ENCODE assay signal across 35 cellular contexts in the genomic region with DNA sequence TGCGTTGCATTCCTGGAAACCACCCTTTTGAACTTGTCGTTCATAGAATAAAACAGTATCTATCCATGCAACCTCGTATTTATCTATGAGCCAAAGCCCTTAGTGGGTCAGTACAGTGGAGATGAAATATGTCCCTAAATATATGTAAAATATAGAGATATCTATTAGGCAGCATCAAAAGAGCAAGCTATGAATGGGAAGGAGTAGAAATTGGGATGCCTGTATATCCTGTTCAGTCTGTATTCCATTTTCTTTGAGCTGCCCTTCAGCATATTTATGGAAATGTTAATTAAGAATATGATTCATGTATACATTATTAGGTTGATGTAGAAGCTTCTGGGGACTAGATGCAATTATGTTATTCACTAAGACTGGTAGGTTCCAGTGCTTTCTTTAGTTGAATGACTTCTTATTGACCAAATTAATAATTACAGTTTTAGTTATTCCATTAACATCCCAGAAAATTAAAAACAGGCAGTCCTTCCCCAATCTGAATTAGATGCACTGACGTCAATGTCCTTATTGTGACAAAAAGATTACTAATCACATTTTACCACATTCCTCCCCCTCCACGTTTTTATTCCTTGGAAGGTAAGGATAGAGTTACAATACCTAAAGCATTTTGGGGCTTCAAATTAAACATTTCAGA.
"Had no signal": no experiment of that assay in that cellular context is flagged by ENCODE, and none has a peak within 500 bp of the region (broad histone marks: within the 10 kb centered on the region; RNA-seq: fewer than 3 reads in every experiment).

No MANE protein-coding gene starts in this region.

- H3K9me3 ChIP-seq: MG63 had no signal

- H3K27ac ChIP-seq: KMS-11 had no signal

- H3K4me3 ChIP-seq: MG63 had no signal

- DNase-seq: Karpas-422, Kasumi-1, KG1, MG63, MM.1S, MV-4-11, NCI-H1048, NCI-H1092, NCI-H1092 treated with DMSO at 0.1 percent for 48 hours, NCI-H1105, NCI-H1105 treated with DMSO at 0.1 percent for 48 hours, NCI-H1417 treated with DMSO at 0.1 percent for 48 hours, NCI-H1436, NCI-H1436 treated with DMSO at 0.1 percent for 48 hours, NCI-H146, NCI-H1694, NCI-H1694 treated with DMSO at 0.1 percent for 48 hours, NCI-H187, NCI-H187 treated with DMSO at 0.1 percent for 48 hours, NCI-H1930, NCI-H2029, NCI-H2081, NCI-H2081 treated with DMSO at 0.1 percent for 48 hours, NCI-H2107, NCI-H2171, NCI-H2171 treated with DMSO at 0.1 percent for 48 hours, NCI-H2227 treated with DMSO at 0.1 percent for 48 hours, NCI-H226, NCI-H345, NCI-H446, NCI-H446 treated with DMSO at 0.1 percent for 48 hours, NCI-H510A, NCI-H510A treated with DMSO at 0.1 percent for 48 hours, NCI-H524 had no signal

- H3K9ac ChIP-seq: KMS-11 had no signal

- H3K4me2 ChIP-seq: KMS-11 had no signal

- H3K27me3 ChIP-seq: MG63 had no signal
